Comparison of ENCODE assay signal across 18 cellular contexts in the genomic region with DNA sequence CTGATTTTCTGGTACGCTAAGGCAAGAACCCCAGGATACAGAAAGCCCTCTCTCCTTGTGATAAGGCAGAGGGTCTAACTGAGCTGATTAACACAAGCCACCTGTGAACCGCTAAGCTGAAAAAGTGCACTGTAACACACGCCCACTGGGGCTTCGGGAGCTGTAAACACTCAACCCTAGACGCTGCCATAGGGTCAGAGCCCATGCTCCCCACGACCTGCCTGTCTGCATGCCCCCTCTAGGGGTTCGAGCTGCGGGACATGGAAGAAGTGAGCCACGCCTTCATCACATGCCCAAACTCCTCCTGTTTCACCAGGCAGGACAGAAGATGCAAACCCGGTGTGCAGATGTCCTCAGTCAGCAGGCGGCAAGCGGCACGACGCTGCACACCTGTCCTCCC.
DNase-seq lines count a peak whose midpoint lies in the region; ATAC-seq, FAIRE-seq and TF ChIP-seq lines count a peak whose summit lies in the region.
"Had no signal": no experiment of that assay in that cellular context is flagged by ENCODE, and none has a peak within 500 bp of the region (broad histone marks: within the 10 kb centered on the region; RNA-seq: fewer than 3 reads in every experiment).

No MANE protein-coding gene starts in this region.

- H3K9me3 Mint-ChIP-seq in GM23338: peaks cover 17% of the 10 kb centered on the region
- peaks cover 0 to 17% (median 6%) of the 10 kb centered on the region in 11 donors for H3K9me3 Mint-ChIP-seq in naive thymus-derived CD4-positive, alpha-beta T cell

- H3K23ac ChIP-seq in neuronal stem cell (ENCODE audit: low read depth, low read length, poor library complexity): no peak overlapping the region

- H3K4me1 Mint-ChIP-seq in GM23338: no peaks in the 10 kb centered on the region; the same call in 2 of the 3 replicates
- peaks cover 0 to 5% (median 0%) of the 10 kb centered on the region in 7 donors for H3K4me1 Mint-ChIP-seq in naive thymus-derived CD4-positive, alpha-beta T cell

- H3K9ac ChIP-seq in K562 (ENCODE audit: insufficient read depth in 1 of 2, low read depth in 2 of 2, low read length in 2 of 2): no peak overlapping the region
- H3K9ac ChIP-seq in neuronal stem cell (ENCODE audit: low read depth, low read length, poor library complexity): no peak overlapping the region

- H4K91ac ChIP-seq in neuronal stem cell (ENCODE audit: low read depth, low read length, poor library complexity): no peak overlapping the region

- H3K27ac ChIP-seq in GM23338 (ENCODE audit: low read depth) (no peak overlapping the region), K562 (ENCODE audit: extremely low read depth, low read depth, low read length) (no peak overlapping the region), neuronal stem cell (replicated peaks; ENCODE audit: low read length) (no peak overlapping the region)
- H3K27ac ChIP-seq in naive thymus-derived CD4-positive, alpha-beta T cell (ENCODE audit: low read depth, low read length): no peak overlapping the region
- H3K27ac ChIP-seq: A549, C4-2B had no signal

- TF ChIP-seq EP300 in K562 (IDR thresholded peaks at IDR 0.05; ENCODE audit: low read length): no peak

- peaks cover 1% of the 10 kb centered on the region for H3K27me3 Mint-ChIP-seq in GM23338 (ENCODE audit: insufficient read depth, low read depth, poor library complexity)
- peaks cover 0 to 5% (median 0%) of the 10 kb centered on the region in 5 donors for H3K27me3 Mint-ChIP-seq in naive thymus-derived CD4-positive, alpha-beta T cell

- H3F3A ChIP-seq in GM23338 (replicated peaks; ENCODE audit: low read depth): no peaks in the 10 kb centered on the region

- POLR2A ChIA-PET in K562 (lab: Yijun Ruan, JAX): no interaction called here
- POLR2A ChIA-PET in naive thymus-derived CD4-positive, alpha-beta T cell (lab: Charles Lee): no interaction called here

- H3K27me3 ChIP-seq in GM23338 (ENCODE audit: insufficient read depth) (no peaks in the 10 kb centered on the region), K562 (ENCODE audit: control insufficient read depth in 2 of 2, insufficient read depth in 2 of 2, low read length in 2 of 2) (peaks cover 34 to 65% of the 10 kb centered on the region in 2 experiments; a peak in 4 of 5 replicates), neuronal stem cell (ENCODE audit: control insufficient read depth in 3 of 3, insufficient read depth in 3 of 3, low read depth in 1 of 3, low read length in 3 of 3) (peaks cover 0 to 5% (median 0%) of the 10 kb centered on the region in 3 experiments)
- no peaks in the 10 kb centered on the region for H3K27me3 ChIP-seq in naive thymus-derived CD4-positive, alpha-beta T cell (ENCODE audit: control insufficient read depth in 2 of 2, insufficient read depth in 2 of 2, low read length in 2 of 2)
- H3K27me3 ChIP-seq: BE2C had no signal

- in situ Hi-C loops in K562 (cut with MboI): no loop called here

- no peak overlapping the region for H2BK5ac ChIP-seq in neuronal stem cell (ENCODE audit: low read length)

- no peaks in the 10 kb centered on the region for H3K9me1 ChIP-seq in K562 (ENCODE audit: control insufficient read depth, insufficient read depth, low read length)

- H3K4me1 ChIP-seq in GM23338 (ENCODE audit: insufficient read depth): no peaks in the 10 kb centered on the region
- H3K4me1 ChIP-seq in K562 (replicated peaks in 1 of 2; ENCODE audit: control insufficient read depth in 2 of 2, insufficient read depth in 2 of 2, low read length in 2 of 2): no peaks in the 10 kb centered on the region
- H3K4me1 ChIP-seq in neuronal stem cell (ENCODE audit: control insufficient read depth in 2 of 2, insufficient read depth in 1 of 2, low read depth in 1 of 2, low read length in 2 of 2): no peaks in the 10 kb centered on the region
- no peaks in the 10 kb centered on the region for H3K4me1 ChIP-seq in naive thymus-derived CD4-positive, alpha-beta T cell (ENCODE audit: control insufficient read depth in 2 of 2, insufficient read depth in 2 of 2, low read length in 2 of 2)
- H3K4me1 ChIP-seq: A549, BE2C had no signal

- no peak overlapping the region for H3K4ac ChIP-seq in neuronal stem cell (ENCODE audit: low read length)

- no peak overlapping the region for H3K18ac ChIP-seq in neuronal stem cell (ENCODE audit: low read length)

- no peak overlapping the region for H2BK120ac ChIP-seq in neuronal stem cell (ENCODE audit: low read depth, low read length)

- H2AK5ac ChIP-seq in neuronal stem cell (ENCODE audit: low read depth, low read length): no peak overlapping the region

- no peak overlapping the region for H3K4me3 Mint-ChIP-seq in GM23338
- no peak overlapping the region for H3K4me3 Mint-ChIP-seq in naive thymus-derived CD4-positive, alpha-beta T cell

- TF ChIP-seq RAD21 in K562 (CRISPR knock-in tag; conservative IDR thresholded peaks at IDR 0.05 in 1 of 2, IDR thresholded peaks at IDR 0.05 in 1 of 2): no peak

- no TSS peak for BruUV-seq in K562 (replicated peaks; lab: Mats Ljungman, UMichigan)

- CTCF ChIA-PET in K562 (lab: Yijun Ruan, JAX; ENCODE audit: low intra/inter-chr PET ratio): no interaction called here
- CTCF ChIA-PET in naive thymus-derived CD4-positive, alpha-beta T cell (lab: Charles Lee): no interaction called here

- no peaks in the 10 kb centered on the region for H3K9me2 ChIP-seq in GM23338 (ENCODE audit: insufficient read depth)

- H3K79me1 ChIP-seq in neuronal stem cell (ENCODE audit: low read depth, low read length): no peaks in the 10 kb centered on the region

- H3K9me3 ChIP-seq in K562 (replicated peaks; ENCODE audit: control insufficient read depth, insufficient read depth, low read depth, low read length) (no peaks in the 10 kb centered on the region), neuronal stem cell (replicated peaks in 1 of 2; ENCODE audit: control insufficient read depth in 2 of 2, insufficient read depth in 1 of 2, low read depth in 1 of 2, low read length in 2 of 2) (peaks cover 4% of the 10 kb centered on the region in 2 donors)
- peaks cover 0 to 8% (median 0%) of the 10 kb centered on the region in 3 experiments for H3K9me3 ChIP-seq in naive thymus-derived CD4-positive, alpha-beta T cell (ENCODE audit: control insufficient read depth in 2 of 3, low read length in 3 of 3)
- H3K9me3 ChIP-seq: BE2C had no signal

- H3K4me3 ChIP-seq in GM23338 (no peak overlapping the region), K562 (no peak overlapping the region), neuronal stem cell (ENCODE audit: low read length in 2 of 2) (no peak overlapping the region)
- no peak overlapping the region for H3K4me3 ChIP-seq in naive thymus-derived CD4-positive, alpha-beta T cell (ENCODE audit: low read length)
- H3K4me3 ChIP-seq: A549, GM12878 had no signal

- no peak for FAIRE-seq in K562 (lab: Jason Lieb, UNC)
- FAIRE-seq: A549, D721Med, GM12878, GM18507 had no signal

- no peak overlapping the region for H4K8ac ChIP-seq in neuronal stem cell (ENCODE audit: low read depth, low read length)

- peaks cover 4% of the 10 kb centered on the region; the same call in 2 of the 3 replicates for H3K36me3 Mint-ChIP-seq in GM23338 (ENCODE audit: low read depth)
- peaks cover 0 to 5% (median 0%) of the 10 kb centered on the region in 5 donors for H3K36me3 Mint-ChIP-seq in naive thymus-derived CD4-positive, alpha-beta T cell
- H3K36me3 Mint-ChIP-seq: CD4-positive, alpha-beta memory T cell had no signal

- intact Hi-C loops in K562 (cut with micrococcal nuclease): no loop called here
- intact Hi-C loops in naive thymus-derived CD4-positive, alpha-beta T cell (cut with micrococcal nuclease): no loop called here

- DNase-seq in GM23338 (ENCODE audit: low spot score): peak; percentile 16
- peak; percentile 86 for DNase-seq in NCI-H2171 (lab: John Stamatoyannopoulos, UW)
- DNase-seq in K562 (ENCODE audit: extremely low read depth in 1 of 4, low spot score in 3 of 4): no peak
- DNase-seq in neuronal stem cell (ENCODE audit: low spot score): no peak
- DNase-seq in naive thymus-derived CD4-positive, alpha-beta T cell: no peak
- no peak for DNase-seq in NAMALWA (ENCODE audit: low spot score)
- no peak for DNase-seq in dedifferentiated amniotic fluid mesenchymal stem cell (ENCODE audit: extremely low spot score)
- DNase-seq: BE2C; CD4-positive, alpha-beta memory T cell; COR-L47; DMS79; H7; IMR-90 had no signal

- WGBS in K562 (ENCODE audit: insufficient coverage, low coverage, missing lambda C conversion rate): 2% methylated on average over 14 of the region's 14 CpGs
- WGBS in neuronal stem cell (ENCODE audit: extremely low coverage in 2 of 2, insufficient read length in 2 of 2, insufficient replicate concordance in 1 of 2), 2 donors: no CpG with 5 or more reads among the region's 14 CpGs

- H3K4me2 ChIP-seq in GM23338: no peak overlapping the region
- H3K4me2 ChIP-seq in K562 (ENCODE audit: insufficient read depth, low read length): no peak overlapping the region
- no peak overlapping the region for H3K4me2 ChIP-seq in neuronal stem cell (ENCODE audit: insufficient read depth, low read length, poor library complexity, severe bottlenecking)
- H3K4me2 ChIP-seq: A549 had no signal

- no peaks in the 10 kb centered on the region for H3K79me2 ChIP-seq in GM23338 (replicated peaks; ENCODE audit: insufficient read depth)
- no peaks in the 10 kb centered on the region for H3K79me2 ChIP-seq in K562 (ENCODE audit: control insufficient read depth, insufficient read depth, low read length)

- H3K36me3 ChIP-seq in GM23338 (ENCODE audit: insufficient read depth) (no peaks in the 10 kb centered on the region), K562 (ENCODE audit: control insufficient read depth, insufficient read depth, low read length) (no peaks in the 10 kb centered on the region), neuronal stem cell (replicated peaks in 1 of 2; ENCODE audit: control insufficient read depth in 2 of 2, insufficient read depth in 2 of 2, low read length in 2 of 2) (no peaks in the 10 kb centered on the region)
- no peaks in the 10 kb centered on the region for H3K36me3 ChIP-seq in naive thymus-derived CD4-positive, alpha-beta T cell (ENCODE audit: control insufficient read depth in 2 of 3, insufficient read depth in 3 of 3, low read length in 3 of 3)
- H3K36me3 ChIP-seq: BE2C had no signal

- ATAC-seq in GM23338: peak; percentile 54
- peak; percentile 33; the same call in 1 of the 3 replicates for ATAC-seq in K562
- ATAC-seq in naive thymus-derived CD4-positive, alpha-beta T cell: no peak
- ATAC-seq: A549, GM12878 had no signal

- H2BK15ac ChIP-seq in neuronal stem cell (ENCODE audit: low read length): no peak overlapping the region

- H2AFZ ChIP-seq in GM23338: no peak overlapping the region
- no peak overlapping the region for H2AFZ ChIP-seq in K562 (ENCODE audit: low read depth, low read length)
- no peak overlapping the region for H2AFZ ChIP-seq in neuronal stem cell (ENCODE audit: low read length)

- no peak overlapping the region for H3K27ac Mint-ChIP-seq in GM23338
- no peak overlapping the region for H3K27ac Mint-ChIP-seq in naive thymus-derived CD4-positive, alpha-beta T cell

- H3K14ac ChIP-seq in neuronal stem cell (ENCODE audit: low read length): peak overlapping the region; percentile 72

- no peak overlapping the region for H2BK12ac ChIP-seq in neuronal stem cell (ENCODE audit: low read length)

- TF ChIP-seq CTCF in GM23338 (conservative IDR thresholded peaks at IDR 0.05; ENCODE audit: low read depth in 2 of 2): no peak
- TF ChIP-seq CTCF in K562 (IDR thresholded peaks at IDR 0.05 in 2 of 3, conservative IDR thresholded peaks at IDR 0.05 in 1 of 3; ENCODE audit: insufficient read depth in 2 of 3, low read depth in 1 of 3, low read length in 3 of 3): no peak

- H4K20me1 ChIP-seq in GM23338 (replicated peaks; ENCODE audit: insufficient read depth): no peaks in the 10 kb centered on the region
- no peaks in the 10 kb centered on the region; the same call in 1 of the 2 replicates for H4K20me1 ChIP-seq in K562 (replicated peaks; ENCODE audit: control insufficient read depth, insufficient read depth, low read length)

- no peak for TF ChIP-seq POLR2A in K562 (conservative IDR thresholded peaks at IDR 0.05)

Comparison
In these comparisons a context has a peak if more than half of its experiments do, and no peak if none do; other contexts are left out.
1. DNase-seq: peak in GM23338 (single experiment) and NCI-H2171 (single experiment); none in K562 (0 of 4), neuronal stem cell (single experiment), naive thymus-derived CD4-positive, alpha-beta T cell (0 of 9), NAMALWA (single experiment) and dedifferentiated amniotic fluid mesenchymal stem cell (single experiment).